14 cellular contexts compared by ENCODE assay signal in genomic region chr10:79074732-79075131, GRCh38. TPM values are rescaled to one million over a fixed set of nuclear protein-coding genes. Genes with fewer than 3 reads are reported as not detected.
DNase-seq lines count a peak whose midpoint lies in the region; ATAC-seq and TF ChIP-seq lines count a peak whose summit lies in the region.
"Had no signal": no experiment of that assay in that cellular context is flagged by ENCODE, and none has a peak within 500 bp of the region (broad histone marks: within the 10 kb centered on the region; RNA-seq: fewer than 3 reads in every experiment).

No MANE protein-coding gene starts in this region.

- peak overlapping the region in 9 of 11 experiments; percentile 23 to 97 (median 50); a peak in 15 of 22 replicates for H3K9ac ChIP-seq in BLaER1 treated with 17β-estradiol and CSF1 and Interleukin-3, amounts not matched to agents 10 nM and 100 nM
- H3K9ac ChIP-seq in neural cell (ENCODE audit: low read length): peak overlapping the region; percentile 23

- H3K27ac ChIP-seq in BLaER1 treated with 17β-estradiol and CSF1 and Interleukin-3, amounts not matched to agents 10 nM and 100 nM: peak overlapping the region in 6 of 11 experiments; percentile 0 to 44 (median 18); a peak in 4 of 22 replicates
- H3K27ac ChIP-seq in neural cell (ENCODE audit: low read length): no peak overlapping the region
- no peak overlapping the region for H3K27ac ChIP-seq in adrenal gland
- H3K27ac ChIP-seq: epithelial cell of prostate had no signal

- H2AFZ ChIP-seq in neural cell (ENCODE audit: low read depth, low read length): no peak overlapping the region

- 53 to 77% (median 66%) methylated on average over 4 of the region's 4 CpGs for WGBS in adrenal gland, 4 donors

- no peak for TF ChIP-seq RAD21 in neural cell (conservative IDR thresholded peaks at IDR 0.05)

- peak overlapping the region; percentile 94 to 100 (median 98) for H3K4me2 ChIP-seq in BLaER1 treated with 17β-estradiol and CSF1 and Interleukin-3, amounts not matched to agents 10 nM and 100 nM
- no peak overlapping the region for H3K4me2 ChIP-seq in neural cell (ENCODE audit: low read length)

- peaks cover 0 to 9% (median 0%) of the 10 kb centered on the region in 11 experiments; a peak in 1 of 22 replicates for H3K36me3 ChIP-seq in BLaER1 treated with 17β-estradiol and CSF1 and Interleukin-3, amounts not matched to agents 10 nM and 100 nM
- H3K36me3 ChIP-seq in neural cell (ENCODE audit: insufficient read depth, low read length) (no peaks in the 10 kb centered on the region), adrenal gland (replicated peaks in 1 of 2) (no peaks in the 10 kb centered on the region)

- TF ChIP-seq CTCF in neural cell (IDR thresholded peaks at IDR 0.05; ENCODE audit: poor library complexity, severe bottlenecking) (no peak), adrenal gland (IDR thresholded peaks at IDR 0.05) (no peak)

- intact Hi-C loops in adrenal gland (cut with DNase I): loop anchor here (5.0 kb wide), 2 partner anchors 118 to 123 kb away; no protein-coding TSS in a partner anchor

- H3F3A ChIP-seq in neural cell (ENCODE audit: insufficient read depth, low read length, poor library complexity, severe bottlenecking): no peaks in the 10 kb centered on the region

- H3K79me2 ChIP-seq in neural cell (replicated peaks; ENCODE audit: insufficient read depth, low read length): peaks cover 95% of the 10 kb centered on the region

- no peaks in the 10 kb centered on the region for H3K9me3 ChIP-seq in BLaER1 treated with 17β-estradiol and CSF1 and Interleukin-3, amounts not matched to agents 10 nM and 100 nM (replicated peaks in 1 of 11)
- no peaks in the 10 kb centered on the region for H3K9me3 ChIP-seq in neural cell (ENCODE audit: low read length)
- no peaks in the 10 kb centered on the region for H3K9me3 ChIP-seq in adrenal gland (replicated peaks in 1 of 3)

- DNase-seq in NCI-H524 (lab: John Stamatoyannopoulos, UW) (peak; percentile 52 to 78), adrenal gland (no peak), NCI-H526 (lab: John Stamatoyannopoulos, UW) (no peak), DMS 273 treated with DMSO at 0.1 percent for 48 hours (lab: John Stamatoyannopoulos, UW) (no peak)
- DNase-seq: AML-193, anterior cingulate cortex, GF-D8, NCI-H2081, substantia nigra had no signal

- TF ChIP-seq POLR2A in adrenal gland (IDR thresholded peaks at IDR 0.05): no peak

- H3K4me1 ChIP-seq in BLaER1 treated with 17β-estradiol and CSF1 and Interleukin-3, amounts not matched to agents 10 nM and 100 nM: peaks cover 83 to 89% (median 87%) of the 10 kb centered on the region in 10 experiments
- H3K4me1 ChIP-seq in adrenal gland (replicated peaks in 1 of 2): peaks cover 49 to 84% of the 10 kb centered on the region in 2 donors

- TF ChIP-seq EP300 in neural cell (conservative IDR thresholded peaks at IDR 0.05; ENCODE audit: poor library complexity, severe bottlenecking): no peak

- H3K4me3 ChIP-seq in BLaER1 treated with 17β-estradiol and CSF1 and Interleukin-3, amounts not matched to agents 10 nM and 100 nM: no peak overlapping the region
- H3K4me3 ChIP-seq in neural cell (ENCODE audit: low read length) (peak overlapping the region; percentile 33), adrenal gland (no peak overlapping the region)

- peak; percentile 71 for ATAC-seq in esophagus mucosa
- no peak for ATAC-seq in GM19324 (IDR thresholded peaks at IDR 0.05; ENCODE audit: low FRiP score, unreplicated experiment)

- H4K20me1 ChIP-seq in BLaER1 treated with 17β-estradiol and CSF1 and Interleukin-3, amounts not matched to agents 10 nM and 100 nM: peaks cover 90 to 98% (median 91%) of the 10 kb centered on the region in 11 experiments
- H4K20me1 ChIP-seq in neural cell (ENCODE audit: insufficient read depth): peaks cover 56% of the 10 kb centered on the region

- H3K9me2 ChIP-seq in neural cell (ENCODE audit: insufficient read depth, low read length): no peaks in the 10 kb centered on the region

- H3K27me3 ChIP-seq in BLaER1 treated with 17β-estradiol and CSF1 and Interleukin-3, amounts not matched to agents 10 nM and 100 nM: no peaks in the 10 kb centered on the region; a peak in 1 of 22 replicates
- H3K27me3 ChIP-seq in neural cell (ENCODE audit: insufficient read depth, low read depth, low read length) (no peaks in the 10 kb centered on the region), adrenal gland (no peaks in the 10 kb centered on the region)

TF ChIP-seq in neural cell, 6 proteins besides CTCF, POLR2A, EP300 and RAD21:
- TF ChIP-seq EZH2 (IDR thresholded peaks at IDR 0.05; ENCODE audit: borderline replicate concordance, insufficient read depth, low read length, poor library complexity, severe bottlenecking): no peak
- TF ChIP-seq POLR2AphosphoS5 (IDR thresholded peaks at IDR 0.05): no peak

RNA-seq across cellular contexts. Expression of gene ZMIZ1, which starts 6.0 kb away (rescaled TPM):
- total RNA-seq in esophagus mucosa (43.8 TPM), adrenal gland (100 to 1,000 TPM in 1 of 8 donors, 10 to 100 TPM in 7; 47.9 to 113 (median 58.7) TPM)
- polyA plus RNA-seq in neural cell (26.8 and 63.9 TPM in 2 replicates), adrenal gland (100 to 1,000 TPM in 1 of 3 donors, 10 to 100 TPM in 2; 17.9 to 109 (median 32.2) TPM)
- polyA minus RNA-seq in neural cell: 62.6 and 99.6 TPM in 2 replicates

Comparison
In these comparisons a context has a peak if more than half of its experiments do, and no peak if none do; other contexts are left out.
1. H3K27ac ChIP-seq: peak in BLaER1 treated with 17β-estradiol and CSF1 and Interleukin-3, amounts not matched to agents 10 nM and 100 nM (6 of 11); none in neural cell (single experiment) and adrenal gland (0 of 5).
2. DNase-seq: peak in NCI-H524 (2 of 2); none in adrenal gland (0 of 7), NCI-H526 (0 of 2) and DMS 273 treated with DMSO at 0.1 percent for 48 hours (single experiment).